In genomic region chr7:106284516-106285050, GRCh38 we compare ENCODE assay signal across 8 cellular contexts. TPM values are rescaled to one million over a fixed set of nuclear protein-coding genes. Genes with fewer than 3 reads are reported as not detected.
DNase-seq lines count a peak whose midpoint lies in the region; ATAC-seq and TF ChIP-seq lines count a peak whose summit lies in the region.

TSS of gene NAMPT (minus strand) at chr7:106284983. CDS start at chr7:106284884, 99 bp downstream.

- H3K4me3 ChIP-seq in GM06990 (replicated peaks; ENCODE audit: low read depth, low read length) (peak within 1 kb of the TSS; percentile 89), fibroblast of lung (replicated peaks in 1 of 4; ENCODE audit: control extremely low read depth in 1 of 4, insufficient read depth in 1 of 4, low read depth in 3 of 4, low read length in 4 of 4) (peak within 1 kb of the TSS; percentile 69 to 99 (median 78)), neural progenitor cell (peak within 1 kb of the TSS; percentile 90), vagina (peak within 1 kb of the TSS; percentile 82 to 87)

- H3K4me3 Mint-ChIP-seq in neural progenitor cell, result peak within 1 kb of the TSS; percentile 95

- peaks cover 41% of the 10 kb centered on the region for H3K79me2 ChIP-seq in fibroblast of lung (ENCODE audit: control insufficient read depth, insufficient read depth, low read length)
- H3K79me2 ChIP-seq in neural progenitor cell (ENCODE audit: low read depth), result peaks cover 46% of the 10 kb centered on the region

- ATAC-seq in GM21737 (IDR thresholded peaks at IDR 0.05; ENCODE audit: unreplicated experiment), result peak; percentile 15

- H3K36me3 ChIP-seq in GM06990 (ENCODE audit: control insufficient read depth, insufficient read depth, low read length) (no peaks in the 10 kb centered on the region), fibroblast of lung (ENCODE audit: control insufficient read depth, insufficient read depth, low read length) (no peaks in the 10 kb centered on the region), neural progenitor cell (no peaks in the 10 kb centered on the region), vagina (no peaks in the 10 kb centered on the region)

- H2AFZ ChIP-seq in fibroblast of lung (ENCODE audit: low read length) (peak within 1 kb of the TSS; percentile 70), neural progenitor cell (replicated peaks) (peak within 1 kb of the TSS; percentile 85)

- DNase-seq in GM06990 (ENCODE audit: extremely low read depth, insufficient read length), result no peak
- DNase-seq in NCI-H1092 treated with DMSO at 0.1 percent for 48 hours (lab: John Stamatoyannopoulos, UW), result peak; percentile 73
- DNase-seq in activated CD8-positive, alpha-beta memory T cell treated with anti-CD3 and anti-CD28 coated beads, Interleukin-2, amount 50 U/mL, for 4 hours, result peak; percentile 59
- peak in 1 of 2 donors; percentile 17 for DNase-seq in fibroblast of lung (ENCODE audit: low read depth in 2 of 2)
- DNase-seq in neural progenitor cell (ENCODE audit: low spot score), result peak; percentile 80
- no peak for DNase-seq in vagina (ENCODE audit: extremely low spot score in 2 of 2)
- DNase-seq in RKO (ENCODE audit: low spot score), result no peak

- H3K27ac ChIP-seq in fibroblast of lung (ENCODE audit: insufficient read depth, low read length), result peak within 1 kb of the TSS; percentile 99
- H3K27ac ChIP-seq in neural progenitor cell, result peak within 1 kb of the TSS; percentile 98
- H3K27ac ChIP-seq in vagina, result peak within 1 kb of the TSS; percentile 98

- peaks cover 27% of the 10 kb centered on the region for H3F3A ChIP-seq in neural progenitor cell (ENCODE audit: low read depth)

- no peak for TF ChIP-seq CTCF in GM06990 (IDR thresholded peaks at IDR 0.05; ENCODE audit: insufficient read depth, low read length, poor library complexity, severe bottlenecking)
- no peak for TF ChIP-seq CTCF in fibroblast of lung (conservative IDR thresholded peaks at IDR 0.05 in 1 of 2, IDR thresholded peaks at IDR 0.05 in 1 of 2; ENCODE audit: low read depth in 1 of 2, low read length in 2 of 2)
- no peak for TF ChIP-seq CTCF in neural progenitor cell (IDR thresholded peaks at IDR 0.05)
- peak in 1 of 3 experiments; percentile 14 for TF ChIP-seq CTCF in vagina (IDR thresholded peaks at IDR 0.05)

- intact Hi-C loops in vagina (cut with DNase I), result loop anchor here (2.0 kb wide), 2 partner anchors 68 to 136 kb away; no protein-coding TSS in a partner anchor

- H3K4me1 ChIP-seq in fibroblast of lung (ENCODE audit: control insufficient read depth, extremely low read depth, insufficient read depth, low read length) (peaks cover 2% of the 10 kb centered on the region), neural progenitor cell (peaks cover 32% of the 10 kb centered on the region), vagina (peaks cover 44% of the 10 kb centered on the region)

- H3K27me3 ChIP-seq in GM06990 (replicated peaks; ENCODE audit: control insufficient read depth, insufficient read depth, low read length) (no peaks in the 10 kb centered on the region), fibroblast of lung (ENCODE audit: control insufficient read depth, insufficient read depth, low read length) (no peaks in the 10 kb centered on the region), neural progenitor cell (no peaks in the 10 kb centered on the region), vagina (no peaks in the 10 kb centered on the region)

- H3K9ac ChIP-seq in fibroblast of lung (ENCODE audit: insufficient read depth, low read length) (peak within 1 kb of the TSS; percentile 98), neural progenitor cell (peak within 1 kb of the TSS; percentile 56)

- TF ChIP-seq POLR2A in vagina (IDR thresholded peaks at IDR 0.05), result peak in 1 of 2 donors; percentile 88

- H3K4me2 ChIP-seq in fibroblast of lung (ENCODE audit: extremely low read depth, insufficient read depth, low read length) (peak within 1 kb of the TSS; percentile 95), neural progenitor cell (peak within 1 kb of the TSS; percentile 92)

- peaks cover 16% of the 10 kb centered on the region for H3K4me1 Mint-ChIP-seq in neural progenitor cell

- H3K27me3 Mint-ChIP-seq in neural progenitor cell (ENCODE audit: insufficient read depth, low read depth), result peaks cover 2% of the 10 kb centered on the region

- H3K9me3 Mint-ChIP-seq in neural progenitor cell, result no peaks in the 10 kb centered on the region

- H3K9me3 ChIP-seq in fibroblast of lung (ENCODE audit: control insufficient read depth, insufficient read depth, low read depth, low read length) (no peaks in the 10 kb centered on the region), neural progenitor cell (ENCODE audit: low read depth) (no peaks in the 10 kb centered on the region), vagina (no peaks in the 10 kb centered on the region)

- peaks cover 12% of the 10 kb centered on the region for H3K36me3 Mint-ChIP-seq in neural progenitor cell

- H3K27ac Mint-ChIP-seq in neural progenitor cell, result peak within 1 kb of the TSS; percentile 97

- H4K20me1 ChIP-seq in fibroblast of lung (ENCODE audit: control insufficient read depth, extremely low read depth, insufficient read depth, low read length) (no peaks in the 10 kb centered on the region), neural progenitor cell (ENCODE audit: low read depth) (peaks cover 41% of the 10 kb centered on the region)

RNA-seq across cellular contexts. Expression of gene NAMPT, which starts in this region (rescaled TPM):
- total RNA-seq in fibroblast of lung (155 and 175 TPM in 2 replicates), neural progenitor cell (ENCODE audit: low replicate concordance) (84.8 and 143 TPM in 2 replicates), vagina (400 TPM)
- polyA plus RNA-seq in fibroblast of lung, result 47.3 and 57.7 TPM in 2 replicates
- polyA plus RNA-seq in fibroblast of lung (2012), result 43.3 and 48.1 TPM in 2 replicates
- 1.8 and 4.9 TPM in 2 replicates for polyA minus RNA-seq in fibroblast of lung (ENCODE audit: low replicate concordance)

Comparison
In these comparisons a context has a peak if more than half of its experiments do, and no peak if none do; other contexts are left out.
1. DNase-seq: peak in NCI-H1092 treated with DMSO at 0.1 percent for 48 hours (single experiment), activated CD8-positive, alpha-beta memory T cell treated with anti-CD3 and anti-CD28 coated beads, Interleukin-2, amount 50 U/mL, for 4 hours (single experiment) and neural progenitor cell (single experiment); none in GM06990 (single experiment), vagina (0 of 2) and RKO (single experiment).
2. Peak in every context shown above with its lines, with median percentiles within 50 percentile points of each other: H3K4me3 ChIP-seq and H3K27ac ChIP-seq.